Comparison of ENCODE assay signal across 24 cellular contexts in genomic region chr1:172833956-172834355, GRCh38.
"Had no signal": no experiment of that assay in that cellular context is flagged by ENCODE, and none has a peak within 500 bp of the region (broad histone marks: within the 10 kb centered on the region; RNA-seq: fewer than 3 reads in every experiment).

No MANE protein-coding gene starts in this region.

- FAIRE-seq: endometrium, frontal cortex had no signal

- H3K4me1 ChIP-seq: psoas muscle, right lobe of liver, testis, tibial nerve, upper lobe of right lung, vagina had no signal

- DNase-seq: effector memory CD4-positive, alpha-beta T cell; esophagus squamous epithelium; heart left ventricle; hippocampal formation; left colon; left ventricle myocardium superior; mesendoderm; naive B cell; psoas muscle; retina; right lobe of liver; stimulated activated CD4-positive, alpha-beta T cell treated with anti-CD3 and anti-CD28 coated beads, Interleukin-2, amount 100 ng/mL, for 24 hours; stimulated activated CD4-positive, alpha-beta T cell treated with anti-CD3 and anti-CD28 coated beads, Interleukin-4, amount 100 ng/mL, for 4 hours; stimulated activated naive B cell treated with anti-CD40 and anti-IgM and Interleukin-4, amounts not matched to agents 10 μg/mL and 1 μg/mL and 100 μg/mL, for 72 hours; stimulated activated naive CD8-positive, alpha-beta T cell treated with anti-CD3 and anti-CD28 coated beads, Interleukin-15, amount 100 ng/mL, for 72 hours; testis; upper lobe of right lung had no signal

- H3K27me3 Mint-ChIP-seq: naive B cell; stimulated activated naive B cell treated with anti-CD40 and anti-IgM and Interleukin-4, amounts not matched to agents 10 μg/mL and 1 μg/mL and 100 μg/mL, for 72 hours had no signal

- ATAC-seq: heart left ventricle; left colon; left ventricle myocardium superior; psoas muscle; right lobe of liver; stimulated activated naive B cell treated with anti-CD40 and anti-IgM and Interleukin-4, amounts not matched to agents 10 μg/mL and 1 μg/mL and 100 μg/mL, for 72 hours; stimulated activated naive CD8-positive, alpha-beta T cell treated with anti-CD3 and anti-CD28 coated beads, Interleukin-15, amount 100 ng/mL, for 72 hours; upper lobe of right lung had no signal

- H3K4me3 ChIP-seq: esophagus squamous epithelium, heart left ventricle, lung, psoas muscle, right lobe of liver, testis, tibial nerve, upper lobe of right lung, vagina had no signal

- H3K4me3 Mint-ChIP-seq: naive B cell; stimulated activated naive B cell treated with anti-CD40 and anti-IgM and Interleukin-4, amounts not matched to agents 10 μg/mL and 1 μg/mL and 100 μg/mL, for 72 hours; stimulated activated naive CD8-positive, alpha-beta T cell treated with anti-CD3 and anti-CD28 coated beads, Interleukin-15, amount 100 ng/mL, for 72 hours had no signal

- H3K36me3 ChIP-seq: esophagus squamous epithelium, heart left ventricle, neutrophil, right lobe of liver, tibial nerve, upper lobe of right lung, vagina had no signal

- H3K9me3 ChIP-seq: esophagus squamous epithelium, heart left ventricle, neutrophil, psoas muscle, right lobe of liver, testis, tibial nerve, upper lobe of right lung, vagina had no signal

- H3K27me3 ChIP-seq: esophagus squamous epithelium, heart left ventricle, neutrophil, right lobe of liver, testis, tibial nerve, upper lobe of right lung, vagina had no signal

- H3K27ac ChIP-seq: epithelial cell of prostate, esophagus squamous epithelium, heart left ventricle, neutrophil, psoas muscle, right lobe of liver, testis, tibial nerve, upper lobe of right lung, vagina had no signal

- H3K27ac Mint-ChIP-seq: stimulated activated naive B cell treated with anti-CD40 and anti-IgM and Interleukin-4, amounts not matched to agents 10 μg/mL and 1 μg/mL and 100 μg/mL, for 72 hours; stimulated activated naive CD8-positive, alpha-beta T cell treated with anti-CD3 and anti-CD28 coated beads, Interleukin-15, amount 100 ng/mL, for 72 hours had no signal

- H3K36me3 Mint-ChIP-seq: naive B cell; stimulated activated naive B cell treated with anti-CD40 and anti-IgM and Interleukin-4, amounts not matched to agents 10 μg/mL and 1 μg/mL and 100 μg/mL, for 72 hours had no signal

- H3K9me3 Mint-ChIP-seq: stimulated activated naive B cell treated with anti-CD40 and anti-IgM and Interleukin-4, amounts not matched to agents 10 μg/mL and 1 μg/mL and 100 μg/mL, for 72 hours; stimulated activated naive CD8-positive, alpha-beta T cell treated with anti-CD3 and anti-CD28 coated beads, Interleukin-15, amount 100 ng/mL, for 72 hours had no signal
